25 cellular contexts compared by ENCODE assay signal in the genomic region with DNA sequence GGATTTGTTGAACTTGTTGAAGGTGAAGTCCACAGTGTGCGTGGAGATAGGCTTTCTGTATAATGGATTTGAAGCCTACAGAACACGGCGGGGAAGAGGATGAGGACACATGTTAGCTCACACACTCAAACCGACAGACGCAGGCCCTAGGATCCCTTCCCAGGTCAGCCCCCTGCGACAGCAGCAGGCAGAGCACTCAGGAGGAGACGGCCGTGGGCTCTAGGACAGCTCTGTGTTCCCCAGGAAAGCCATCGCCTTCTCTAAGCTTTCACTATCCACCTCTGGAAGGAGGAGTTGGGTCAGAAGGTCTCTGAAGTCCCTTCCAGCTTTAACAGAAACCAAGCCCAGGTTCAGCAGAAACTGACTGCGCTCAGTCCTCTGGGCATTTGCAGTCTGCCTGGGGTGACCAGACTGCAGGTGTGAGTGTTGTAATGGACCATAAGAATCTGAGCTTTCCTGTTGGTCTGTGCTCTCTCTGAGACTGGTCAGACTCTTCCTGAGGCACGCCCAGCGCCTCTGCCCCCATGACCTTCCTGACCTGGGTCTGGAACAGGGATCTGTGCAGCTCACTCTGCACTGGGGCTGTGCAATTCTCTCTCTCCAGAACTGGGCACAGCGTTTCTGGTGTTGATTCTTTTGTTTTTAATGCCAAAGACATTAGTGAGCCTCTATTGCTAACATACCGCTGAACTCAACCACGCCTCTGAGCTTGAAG.
"Had no signal": no experiment of that assay in that cellular context is flagged by ENCODE, and none has a peak within 500 bp of the region (broad histone marks: within the 10 kb centered on the region; RNA-seq: fewer than 3 reads in every experiment).

No MANE protein-coding gene starts in this region.

- H3K9me3 ChIP-seq: breast epithelium, left lung, neutrophil, ovary, right lobe of liver, stomach, vagina had no signal

- H3K27me3 ChIP-seq: breast epithelium, left lung, neutrophil, ovary, right lobe of liver, stomach, vagina had no signal

- ATAC-seq: activated T-cell treated with anti-CD3 and anti-CD28 coated beads, Interleukin-2, amount 50 U/mL, for 4 hours; left lung; natural killer cell; stimulated activated memory B cell treated with anti-CD40 and anti-IgM and Interleukin-4, amounts not matched to agents 10 μg/mL and 1 μg/mL and 100 μg/mL, for 72 hours had no signal

- H3K4me3 ChIP-seq: breast epithelium, coronary artery, left lung, ovary, right lobe of liver, stomach, vagina had no signal

- H3K36me3 ChIP-seq: breast epithelium, neutrophil, ovary had no signal

- DNase-seq: activated CD4-positive, alpha-beta T cell treated with anti-CD3 and anti-CD28 coated beads for 4 hours; activated CD4-positive, alpha-beta T cell treated with anti-CD3 and anti-CD28 coated beads, Interleukin-2, amount 50 U/mL, for 48 hours; activated CD4-positive, CD25-positive, alpha-beta regulatory T cell; activated CD8-positive, alpha-beta memory T cell treated with anti-CD3 and anti-CD28 coated beads, Interleukin-2, amount 50 U/mL, for 48 hours; activated naive CD4-positive, alpha-beta T cell; activated naive CD8-positive, alpha-beta T cell treated with anti-CD3 and anti-CD28 coated beads, Interleukin-2, amount 10 ng/mL, durations not matched to agents 7 days and 5 days; activated T-cell treated with anti-CD3 and anti-CD28 coated beads, Interleukin-2, amount 50 U/mL, for 4 hours; amniotic stem cell; cerebellar nuclear complex; kidney glomerular epithelial cell; left lung; midbrain; natural killer cell; ovary; right lobe of liver; small intestine; stimulated activated CD4-positive, alpha-beta T cell treated with anti-CD3 and anti-CD28 coated beads, Interleukin-15, amount 100 ng/mL, for 24 hours; T1000 had no signal

- H3K27ac ChIP-seq: breast epithelium, epithelial cell of prostate, left lung, neutrophil, ovary, right lobe of liver, vagina had no signal
